In the genomic region with DNA sequence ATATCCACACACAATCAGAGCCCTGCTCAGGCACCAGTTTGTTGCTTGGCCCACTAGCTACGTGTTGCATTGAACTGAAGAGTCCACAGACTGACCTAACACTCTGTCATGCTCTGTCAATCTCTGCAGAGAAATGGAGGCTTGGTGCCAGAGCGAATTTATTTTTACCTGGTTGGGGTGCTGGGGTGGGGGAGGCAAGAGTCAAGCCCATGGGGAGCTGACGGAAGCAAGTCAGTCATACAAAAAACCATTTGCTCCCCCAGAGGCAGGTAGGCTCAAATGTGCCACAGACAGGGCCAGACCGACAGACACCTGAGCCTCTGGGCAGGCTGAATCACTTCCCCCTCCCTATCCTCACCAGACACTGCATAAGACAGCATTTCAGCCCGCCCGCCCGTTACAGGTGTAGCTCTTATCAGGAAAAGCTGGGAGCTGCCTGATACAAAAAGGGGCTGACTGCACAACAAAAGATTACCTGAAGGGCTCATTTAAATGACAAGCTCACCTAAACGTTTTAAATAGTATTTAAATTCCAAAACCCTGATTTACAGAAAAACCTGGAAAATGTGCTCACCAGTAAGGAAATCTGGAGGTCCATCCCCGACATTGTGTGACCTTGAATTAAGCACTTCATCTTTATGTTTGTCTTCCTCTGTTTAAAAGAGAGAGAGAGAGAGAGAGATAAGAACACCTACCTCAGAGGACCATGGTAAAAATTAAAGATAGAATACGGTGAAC, we compare ENCODE assay signal across 8 cellular contexts.
DNase-seq lines count a peak whose midpoint lies in the region; ATAC-seq and TF ChIP-seq lines count a peak whose summit lies in the region.

No MANE protein-coding gene starts in this region.

- POLR2A ChIA-PET in HEK293 (lab: Yijun Ruan, JAX) = interaction anchor here (0.5 to 5.9 kb wide), 8 partner anchors 24 to 714 kb away, joined by 3 to 56 read pairs (median 5); a partner anchor contains a TSS
- POLR2A ChIA-PET in RWPE1 (lab: Yijun Ruan, JAX; ENCODE audit: low non-redundant PET) = interaction anchor here (0.5 to 1.8 kb wide), 7 partner anchors 27 to 171 kb away, joined by 3 to 6 read pairs (median 4); a partner anchor contains a TSS

- no peak overlapping the region for H3K4me3 ChIP-seq in HEK293 (ENCODE audit: low read depth, low read length)

- TF ChIP-seq CTCF in HEK293 (tag by site-specific recombination; IDR thresholded peaks at IDR 0.05) (no peak), RWPE1 (conservative IDR thresholded peaks at IDR 0.05; ENCODE audit: low read depth) (no peak)

- CTCF ChIA-PET in HEK293 (lab: Yijun Ruan, JAX) (interaction anchor here (0.6 to 3.4 kb wide), 8 partner anchors 14 to 360 kb away, joined by 3 to 14 read pairs (median 4); no protein-coding TSS in a partner anchor), RWPE1 (lab: Yijun Ruan, JAX) (interaction anchor here (0.9 kb wide), 1 partner anchor 58 kb away, joined by 4 read pairs; no protein-coding TSS in a partner anchor)

- peaks cover 11% of the 10 kb centered on the region for H3K4me1 ChIP-seq in HEK293 (ENCODE audit: control insufficient read depth, insufficient read depth, low read length)

- peaks cover 22 to 72% of the 10 kb centered on the region in 2 experiments for H3K36me3 ChIP-seq in HEK293 (ENCODE audit: control insufficient read depth in 2 of 2, insufficient read depth in 1 of 2, low read length in 2 of 2)

- H3K9me3 ChIP-seq in HEK293 (ENCODE audit: control insufficient read depth, insufficient read depth, low read depth, low read length) = no peaks in the 10 kb centered on the region

- no peak for ATAC-seq in HG02981 (IDR thresholded peaks at IDR 0.05; ENCODE audit: unreplicated experiment)
- ATAC-seq in GM19395 (IDR thresholded peaks at IDR 0.05; ENCODE audit: unreplicated experiment) = no peak

- DNase-seq in RWPE1 (ENCODE audit: low spot score) = peak; percentile 62
- peak; percentile 21 for DNase-seq in activated naive CD8-positive, alpha-beta T cell treated with anti-CD3 and anti-CD28 coated beads, Interleukin-2, amount 50 U/mL, for 16 hours (ENCODE audit: low read depth, low spot score)
- DNase-seq in iPS-NIHi7 (ENCODE audit: extremely low spot score) = peak; percentile 82
- peak; percentile 27 to 66 for DNase-seq in stimulated activated CD4-positive, alpha-beta T cell treated with anti-CD3 and anti-CD28 coated beads, Interleukin-1b, Interleukin-23, amount 100 ng/mL, for 1 hour (ENCODE audit: low read depth in 2 of 2)
- no peak for DNase-seq in NOMO-1 treated with dmso at 0.1 percent for 144 hours (lab: John Stamatoyannopoulos, UW; ENCODE audit: unreplicated experiment)

- H3K27ac ChIP-seq in HEK293 (ENCODE audit: extremely low read depth, low read depth, low read length) = peak overlapping the region; percentile 100
- peak overlapping the region; percentile 72 for H3K27ac ChIP-seq in RWPE1

TF ChIP-seq in HEK293, 187 proteins besides CTCF, POLR2A, EP300 and RAD21:
- TF ChIP-seq ZNF600 (tag by site-specific recombination; IDR thresholded peaks at IDR 0.05) = no peak
- peak; percentile 57 for TF ChIP-seq SCRT2 (tag by site-specific recombination; IDR thresholded peaks at IDR 0.05)
